8 cellular contexts compared by ENCODE assay signal in genomic region chr10:43421201-43421507, GRCh38. TPM values are rescaled to one million over a fixed set of nuclear protein-coding genes. Genes with fewer than 3 reads are reported as not detected.
A peak's percentile ranks its signal among the peaks of the same experiment; 100 is the strongest.
DNase-seq lines count a peak whose midpoint lies in the region; ATAC-seq and TF ChIP-seq lines count a peak whose summit lies in the region.

No MANE protein-coding gene starts in this region.

- DNase-seq in fibroblast of the aortic adventitia (ENCODE audit: low read depth): no peak
- no peak for DNase-seq in NCI-H2196 treated with DMSO at 0.1 percent for 48 hours (lab: John Stamatoyannopoulos, UW; ENCODE audit: unreplicated experiment)
- no peak for DNase-seq in NCI-H526 treated with DMSO at 0.1 percent for 48 hours (lab: John Stamatoyannopoulos, UW)

- peak; percentile 3 for ATAC-seq in GM19043 (IDR thresholded peaks at IDR 0.05; ENCODE audit: low read depth, unreplicated experiment)
- ATAC-seq in activated CD4-positive, CD25-positive, alpha-beta regulatory T cell treated with anti-CD3 and anti-CD28 coated beads, Interleukin-2, amount 50 U/mL, for 24 hours: no peak
- no peak for ATAC-seq in HG03280 (IDR thresholded peaks at IDR 0.05; ENCODE audit: unreplicated experiment)

- no peaks in the 10 kb centered on the region for H3K36me3 ChIP-seq in SU-DHL-6 (ENCODE audit: low read length)
- no peaks in the 10 kb centered on the region for H3K36me3 ChIP-seq in skeletal muscle tissue (ENCODE audit: control insufficient read depth in 3 of 3, insufficient read depth in 3 of 3, low read length in 3 of 3)

- H3F3A ChIP-seq in SU-DHL-6 (ENCODE audit: insufficient read depth): peaks cover 49% of the 10 kb centered on the region

- no peaks in the 10 kb centered on the region for H3K79me2 ChIP-seq in SU-DHL-6 (ENCODE audit: insufficient read depth, low read length)

- no peaks in the 10 kb centered on the region for H4K20me1 ChIP-seq in SU-DHL-6 (ENCODE audit: low read depth, low read length)

- H3K4me1 ChIP-seq in skeletal muscle tissue (ENCODE audit: control insufficient read depth in 3 of 3, insufficient read depth in 3 of 3, low read length in 3 of 3): peaks cover 6 to 13% (median 12%) of the 10 kb centered on the region in 3 donors

- no peaks in the 10 kb centered on the region for H3K27me3 ChIP-seq in SU-DHL-6 (ENCODE audit: low read length)
- H3K27me3 ChIP-seq in skeletal muscle tissue (ENCODE audit: control insufficient read depth in 3 of 3, insufficient read depth in 3 of 3, low read length in 3 of 3): no peaks in the 10 kb centered on the region

- H3K9me3 ChIP-seq in SU-DHL-6 (ENCODE audit: insufficient read depth, low read length) (no peaks in the 10 kb centered on the region), skeletal muscle tissue (ENCODE audit: control insufficient read depth in 3 of 3, low read length in 3 of 3) (no peaks in the 10 kb centered on the region)

- H3K4me3 ChIP-seq in SU-DHL-6 (ENCODE audit: insufficient read depth, low read length, poor library complexity, severe bottlenecking) (peak overlapping the region; percentile 66), fibroblast of the aortic adventitia (ENCODE audit: low read depth, low read length) (peak overlapping the region; percentile 68), skeletal muscle tissue (ENCODE audit: low read length in 3 of 3) (peak overlapping the region; percentile 75 to 83 (median 79))

- H3K9ac ChIP-seq in SU-DHL-6 (ENCODE audit: low read length): peak overlapping the region; percentile 78
- H3K9ac ChIP-seq in skeletal muscle tissue (ENCODE audit: low read depth in 1 of 3, low read length in 3 of 3): peak overlapping the region; percentile 80 to 95 (median 92)

- no peak for TF ChIP-seq CTCF in SU-DHL-6 (IDR thresholded peaks at IDR 0.05; ENCODE audit: insufficient read depth, low read length, poor library complexity, severe bottlenecking)
- TF ChIP-seq CTCF in fibroblast of the aortic adventitia (IDR thresholded peaks at IDR 0.05; ENCODE audit: insufficient read depth, low read length): no peak

- peak overlapping the region; percentile 99 for H3K4me2 ChIP-seq in SU-DHL-6 (ENCODE audit: low read depth, low read length, poor library complexity, severe bottlenecking)

- H3K27ac ChIP-seq in SU-DHL-6 (ENCODE audit: low read depth, low read length) (peak overlapping the region; percentile 89), skeletal muscle tissue (ENCODE audit: low read depth, low read length) (peak overlapping the region; percentile 97)

- peak overlapping the region; percentile 82 for H2AFZ ChIP-seq in SU-DHL-6 (ENCODE audit: low read depth, low read length, severe bottlenecking)

- no peaks in the 10 kb centered on the region for H3K9me2 ChIP-seq in SU-DHL-6 (replicated peaks; ENCODE audit: insufficient read depth, low read length)

RNA-seq across cellular contexts. Expression of gene HNRNPF, which starts 12.2 kb away (rescaled TPM):
- total RNA-seq in fibroblast of the aortic adventitia (ENCODE audit: low replicate concordance) (66.2 and 196 TPM in 2 replicates), skeletal muscle tissue (87.2 TPM)

RNA-seq across cellular contexts. Expression of gene ZNF487, which starts 15.8 kb away (rescaled TPM):
- total RNA-seq in fibroblast of the aortic adventitia (ENCODE audit: low replicate concordance) (6.1 and 36.5 TPM in 2 replicates), skeletal muscle tissue (8.4 TPM)

RNA-seq across cellular contexts. Expression of gene FXYD4, which starts 49.7 kb away (rescaled TPM):
- total RNA-seq in fibroblast of the aortic adventitia (ENCODE audit: low replicate concordance) (not detected in 2 replicates), skeletal muscle tissue (not detected)
